In the genomic region with DNA sequence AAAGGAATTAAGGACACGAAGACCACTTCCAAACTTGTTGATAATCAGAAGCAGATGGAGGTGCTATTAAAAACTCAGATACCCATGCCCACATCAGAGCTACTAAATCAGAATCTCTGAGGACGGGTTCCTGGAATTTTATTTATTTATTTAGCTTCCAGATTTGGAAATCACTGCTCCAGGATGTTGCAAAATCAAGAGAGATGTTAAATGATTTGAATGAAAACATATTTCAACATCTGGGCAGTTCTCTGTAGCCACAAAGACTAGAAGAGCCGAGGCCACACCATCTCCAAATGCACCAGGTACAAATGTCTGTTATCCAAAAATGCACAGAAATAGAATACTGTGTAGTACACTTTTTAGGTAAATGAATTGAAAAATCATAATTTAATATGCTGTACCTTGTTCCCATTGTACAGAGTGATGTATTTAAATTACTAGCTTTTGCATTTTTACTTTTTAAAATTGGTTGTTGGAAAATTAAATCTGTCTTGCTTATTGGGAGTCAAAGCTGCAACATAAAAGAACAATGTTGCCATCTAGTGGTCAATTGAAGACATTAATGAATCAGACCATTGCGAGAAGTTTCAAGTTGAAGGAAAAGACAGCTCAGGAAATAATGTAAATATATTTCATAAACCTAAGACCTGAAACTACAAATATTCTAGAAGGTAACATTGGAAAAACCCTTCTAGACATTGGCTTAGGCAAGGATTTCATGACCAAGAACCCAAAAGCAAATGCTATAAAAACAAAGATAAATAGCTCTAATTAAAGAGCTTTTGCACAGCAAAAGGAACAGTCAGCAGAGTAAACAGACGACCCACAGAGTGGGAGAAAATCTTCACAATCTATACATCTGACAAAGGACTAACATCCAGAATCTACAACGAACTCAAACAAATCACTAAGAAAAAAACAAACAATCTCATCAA, we compare ENCODE assay signal across 8 cellular contexts.
DNase-seq lines count a peak whose midpoint lies in the region; ATAC-seq and TF ChIP-seq lines count a peak whose summit lies in the region.

No MANE protein-coding gene starts in this region.

- DNase-seq in CD4-positive, alpha-beta memory T cell: peak in 4 of 5 donors; percentile 38 to 48 (median 40)
- DNase-seq in amniotic epithelial cell (ENCODE audit: low read depth): peak; percentile 82
- peak; percentile 16 for DNase-seq in iPS DF 4.7 (ENCODE audit: extremely low read depth, low spot score)
- DNase-seq in testis: no peak
- no peak for DNase-seq in GDM1 (lab: John Stamatoyannopoulos, UW)
- no peak for DNase-seq in activated naive CD4-positive, alpha-beta T cell treated with anti-CD3 and anti-CD28 coated beads, Interleukin-2, amount 50 U/mL, for 16 hours

- H3K9me3 ChIP-seq in CD4-positive, alpha-beta memory T cell (ENCODE audit: control insufficient read depth in 1 of 2, low read length in 2 of 2): no peaks in the 10 kb centered on the region
- H3K9me3 ChIP-seq in Loucy (ENCODE audit: insufficient read depth, low read depth, low read length) (no peaks in the 10 kb centered on the region), testis (no peaks in the 10 kb centered on the region)

- CTCF ChIA-PET in CD4-positive, alpha-beta memory T cell (lab: Charles Lee; ENCODE audit: partially characterized antibody): interaction anchor here (0.7 to 3.5 kb wide), 36 partner anchors 8 to 1137 kb away, joined by 3 to 65 read pairs (median 4); no protein-coding TSS in a partner anchor

- H3K79me2 ChIP-seq in Loucy (ENCODE audit: insufficient read depth, low read length): no peaks in the 10 kb centered on the region

- peaks cover 11 to 12% of the 10 kb centered on the region in 2 donors for H3K27me3 Mint-ChIP-seq in CD4-positive, alpha-beta memory T cell

- H3K36me3 Mint-ChIP-seq in CD4-positive, alpha-beta memory T cell: no peaks in the 10 kb centered on the region

- no peak overlapping the region for H3K4me3 Mint-ChIP-seq in CD4-positive, alpha-beta memory T cell

- H3K36me3 ChIP-seq in CD4-positive, alpha-beta memory T cell (ENCODE audit: insufficient read depth, low read length): no peaks in the 10 kb centered on the region
- no peaks in the 10 kb centered on the region for H3K36me3 ChIP-seq in Loucy (ENCODE audit: insufficient read depth, low read length)
- no peaks in the 10 kb centered on the region for H3K36me3 ChIP-seq in testis (ENCODE audit: low read depth, missing control alignments)

- peak; percentile 67 for ATAC-seq in GM19043 (IDR thresholded peaks at IDR 0.05; ENCODE audit: low read depth, unreplicated experiment)

- H3K4me1 Mint-ChIP-seq in CD4-positive, alpha-beta memory T cell: peaks cover 0 to 2% (median 0%) of the 10 kb centered on the region in 4 donors

- no peak overlapping the region for H2AFZ ChIP-seq in Loucy (ENCODE audit: low read length)

- TF ChIP-seq POLR2A in testis (IDR thresholded peaks at IDR 0.05): no peak

- H3K9me3 Mint-ChIP-seq in CD4-positive, alpha-beta memory T cell: no peaks in the 10 kb centered on the region

- no peaks in the 10 kb centered on the region for H3K9me2 ChIP-seq in Loucy (replicated peaks; ENCODE audit: low read depth, low read length)

- no peak overlapping the region for H3K4me2 ChIP-seq in Loucy (ENCODE audit: low read depth, low read length, poor library complexity, severe bottlenecking)

- no peaks in the 10 kb centered on the region for H3K27me3 ChIP-seq in CD4-positive, alpha-beta memory T cell (ENCODE audit: insufficient read depth, low read length)
- no peaks in the 10 kb centered on the region for H3K27me3 ChIP-seq in Loucy (ENCODE audit: insufficient read depth, low read length, poor library complexity, severe bottlenecking)
- no peaks in the 10 kb centered on the region for H3K27me3 ChIP-seq in testis

- no peaks in the 10 kb centered on the region for H3F3A ChIP-seq in Loucy (ENCODE audit: low read depth)

- intact Hi-C loops in CD4-positive, alpha-beta memory T cell (cut with micrococcal nuclease): loop anchor here (1.0 to 5.0 kb wide), 4 partner anchors 78 to 1865 kb away; no protein-coding TSS in a partner anchor
- intact Hi-C loops in testis (cut with DNase I; ENCODE audit: low total_unique reads): no loop called here

- H3K4me1 ChIP-seq in CD4-positive, alpha-beta memory T cell (ENCODE audit: insufficient read depth, low read length): no peaks in the 10 kb centered on the region
- H3K4me1 ChIP-seq in Loucy (ENCODE audit: insufficient read depth, low read length, poor library complexity, severe bottlenecking): no peaks in the 10 kb centered on the region
- H3K4me1 ChIP-seq in testis: no peaks in the 10 kb centered on the region

- TF ChIP-seq CTCF in Loucy (conservative IDR thresholded peaks at IDR 0.05; ENCODE audit: low read length): peak; percentile 72
- peak; percentile 61 to 72 (median 62) for TF ChIP-seq CTCF in testis (IDR thresholded peaks at IDR 0.05)

- no peaks in the 10 kb centered on the region for H4K20me1 ChIP-seq in Loucy (ENCODE audit: insufficient read depth, low read length, poor library complexity, severe bottlenecking)

- 30 to 37% methylated on average over 6 of the region's 6 CpGs for WGBS in testis, 2 donors

- H3K9ac ChIP-seq in Loucy (ENCODE audit: low read depth, low read length, poor library complexity, severe bottlenecking): no peak overlapping the region

- no peak overlapping the region for H3K4me3 ChIP-seq in CD4-positive, alpha-beta memory T cell (ENCODE audit: low read length in 2 of 2)
- H3K4me3 ChIP-seq in Loucy (ENCODE audit: low read length, poor library complexity, severe bottlenecking) (no peak overlapping the region), testis (no peak overlapping the region)

- POLR2A ChIA-PET in CD4-positive, alpha-beta memory T cell (lab: Charles Lee; ENCODE audit: partially characterized antibody): interaction anchor here (0.7 kb wide), 2 partner anchors 923 to 1997 kb away, joined by 3 to 4 read pairs; no protein-coding TSS in a partner anchor

- H3K27ac Mint-ChIP-seq in CD4-positive, alpha-beta memory T cell: no peak overlapping the region

- no peak overlapping the region for H3K27ac ChIP-seq in CD4-positive, alpha-beta memory T cell (ENCODE audit: low read depth, low read length)
- H3K27ac ChIP-seq in testis: no peak overlapping the region

Comparison
In these comparisons a context has a peak if more than half of its experiments do, and no peak if none do; other contexts are left out.
1. DNase-seq: peak in CD4-positive, alpha-beta memory T cell (4 of 5), amniotic epithelial cell (single experiment) and iPS DF 4.7 (single experiment); none in testis (single experiment), GDM1 (single experiment) and activated naive CD4-positive, alpha-beta T cell treated with anti-CD3 and anti-CD28 coated beads, Interleukin-2, amount 50 U/mL, for 16 hours (single experiment).